Comparison of ENCODE assay signal across 18 cellular contexts in genomic region chr21:46471514-46471913, GRCh38.
"Had no signal": no experiment of that assay in that cellular context is flagged by ENCODE, and none has a peak within 500 bp of the region (broad histone marks: within the 10 kb centered on the region; RNA-seq: fewer than 3 reads in every experiment).

No MANE protein-coding gene starts in this region.

- DNase-seq: activated CD4-positive, alpha-beta T cell treated with anti-CD3 and anti-CD28 coated beads for 4 hours; activated naive CD8-positive, alpha-beta T cell treated with anti-CD3 and anti-CD28 coated beads, Interleukin-2, amount 10 ng/mL, durations not matched to agents 7 days and 5 days; brain microvascular endothelial cell; cerebellar nuclear complex; effector memory CD4-positive, alpha-beta T cell; left colon; lower lobe of right lung; nucleus accumbens; posterior cingulate gyrus; stimulated activated CD4-positive, alpha-beta T cell treated with anti-CD3 and anti-CD28 coated beads, Interleukin-4, amount 100 ng/mL, for 24 hours; stimulated activated naive CD4-positive, alpha-beta T cell treated with Interleukin-2 at 50 U/mL for 16 hours; trophoblast cell had no signal

- H3K4me3 Mint-ChIP-seq: activated naive CD8-positive, alpha-beta T cell treated with anti-CD3 and anti-CD28 coated beads, Interleukin-2, amount 10 ng/mL, durations not matched to agents 7 days and 5 days; dendritic cell treated with granulocyte-macrophage colony-stimulating factor and Interleukin-4, amounts not matched to agents 40 ng/mL and 50 ng/mL, for 4 days; T-helper 1 cell treated with Interleukin-12 subunit alpha and Interleukin-12 subunit beta and Interleukin-4 antibody, amounts not matched to agents 30 μg/mL and 1 μg/mL, for 36 hours; WTC11 had no signal

- H3K27me3 Mint-ChIP-seq: activated naive CD8-positive, alpha-beta T cell treated with anti-CD3 and anti-CD28 coated beads, Interleukin-2, amount 10 ng/mL, durations not matched to agents 7 days and 5 days; dendritic cell treated with granulocyte-macrophage colony-stimulating factor and Interleukin-4, amounts not matched to agents 40 ng/mL and 50 ng/mL, for 4 days had no signal

- H3K27me3 ChIP-seq: brain microvascular endothelial cell, suprapubic skin had no signal

- H3K9me3 Mint-ChIP-seq: activated naive CD8-positive, alpha-beta T cell treated with anti-CD3 and anti-CD28 coated beads, Interleukin-2, amount 10 ng/mL, durations not matched to agents 7 days and 5 days; dendritic cell treated with granulocyte-macrophage colony-stimulating factor and Interleukin-4, amounts not matched to agents 40 ng/mL and 50 ng/mL, for 4 days; T-helper 1 cell treated with Interleukin-12 subunit alpha and Interleukin-12 subunit beta and Interleukin-4 antibody, amounts not matched to agents 30 μg/mL and 1 μg/mL, for 36 hours had no signal

- ATAC-seq: SK-N-SH treated with all-trans-retinoic acid at 6 μM for 48 hours, WTC11 had no signal

- H3K9me3 ChIP-seq: lower lobe of right lung, suprapubic skin had no signal

- H3K27ac Mint-ChIP-seq: activated naive CD8-positive, alpha-beta T cell treated with anti-CD3 and anti-CD28 coated beads, Interleukin-2, amount 10 ng/mL, durations not matched to agents 7 days and 5 days; T-helper 1 cell treated with Interleukin-12 subunit alpha and Interleukin-12 subunit beta and Interleukin-4 antibody, amounts not matched to agents 30 μg/mL and 1 μg/mL, for 36 hours; WTC11 had no signal

- H3K27ac ChIP-seq: brain microvascular endothelial cell, lower lobe of right lung, skin epidermis, suprapubic skin had no signal

- H3K4me1 ChIP-seq: suprapubic skin had no signal

- H3K36me3 ChIP-seq: lower lobe of right lung had no signal

- H3K4me3 ChIP-seq: lower lobe of right lung, skin epidermis, suprapubic skin had no signal
